In the genomic region with DNA sequence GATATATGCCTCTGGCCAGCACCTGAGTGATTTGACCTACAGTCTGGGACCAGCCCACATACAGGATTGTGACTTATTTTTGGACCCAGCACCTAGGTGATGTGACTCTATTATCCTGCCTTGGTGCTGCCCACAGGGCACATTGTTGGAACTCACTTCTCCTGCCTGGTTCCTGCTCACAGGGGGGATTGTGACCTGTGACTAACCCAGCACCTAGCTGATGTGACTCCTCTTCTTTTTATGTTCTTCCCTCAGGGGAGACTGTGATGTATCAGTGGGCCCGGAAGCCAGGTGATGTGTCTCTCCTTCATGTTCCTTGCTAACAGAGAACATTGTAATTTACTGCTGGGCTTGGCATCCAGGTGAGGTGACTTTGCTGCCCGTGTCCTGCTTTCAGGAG, we compare ENCODE assay signal across 20 cellular contexts.
"Had no signal": no experiment of that assay in that cellular context is flagged by ENCODE, and none has a peak within 500 bp of the region (broad histone marks: within the 10 kb centered on the region; RNA-seq: fewer than 3 reads in every experiment).

No MANE protein-coding gene starts in this region.

- H3K36me3 ChIP-seq: esophagus squamous epithelium, gastrocnemius medialis, heart right ventricle, left lung, lower lobe of right lung had no signal

- H3K27ac ChIP-seq: coronary artery, dorsolateral prefrontal cortex, esophagus squamous epithelium, gastrocnemius medialis, heart right ventricle, left lung, lower lobe of right lung had no signal

- H3K4me1 ChIP-seq: esophagus squamous epithelium, gastrocnemius medialis, heart right ventricle, left lung, lower lobe of right lung had no signal

- H3K27me3 ChIP-seq: dorsolateral prefrontal cortex, esophagus squamous epithelium, gastrocnemius medialis, heart right ventricle, left lung had no signal

- H3K4me3 ChIP-seq: coronary artery, dorsolateral prefrontal cortex, esophagus squamous epithelium, gastrocnemius medialis, heart right ventricle, left lung, lower lobe of right lung, mucosa of descending colon had no signal

- DNase-seq: dermis blood vessel endothelial cell; dorsolateral prefrontal cortex; effector CD4-positive, alpha-beta T cell; effector memory CD4-positive, alpha-beta T cell; erythroblast; esophagus squamous epithelium; foreskin fibroblast; foreskin melanocyte; gastrocnemius medialis; glutamatergic neuron; head of caudate nucleus; heart right ventricle; hippocampal formation; left cardiac atrium; left lung; left ventricle myocardium superior; lower lobe of right lung; mesenchymal stem cell; mucosa of descending colon had no signal

- ATAC-seq: gastrocnemius medialis, heart right ventricle, left cardiac atrium, left lung, left ventricle myocardium superior, lower lobe of right lung, mucosa of descending colon had no signal

- H3K9me3 ChIP-seq: gastrocnemius medialis, mucosa of descending colon had no signal
